11 cellular contexts compared by ENCODE assay signal in the genomic region with DNA sequence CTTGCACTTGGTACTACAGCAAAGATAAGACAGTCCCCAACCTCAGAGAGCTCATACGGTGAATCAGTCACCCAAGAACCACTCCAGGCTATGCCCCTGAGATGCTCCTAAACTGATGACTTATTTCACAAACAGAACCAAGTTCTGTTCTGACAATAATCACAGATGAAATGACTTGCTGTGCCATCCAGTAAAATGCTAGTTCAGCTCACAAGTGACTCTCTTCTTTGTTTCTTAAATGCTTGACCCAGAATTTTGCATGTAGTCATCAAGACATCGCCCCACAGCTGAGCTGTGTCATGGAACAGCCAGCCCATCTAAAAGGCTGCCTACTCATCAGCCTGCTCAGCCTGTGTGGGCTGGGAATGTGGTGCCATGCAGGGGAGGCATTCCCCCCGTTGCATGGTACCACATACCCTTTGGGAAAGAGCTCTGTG. TPM values are rescaled to one million over a fixed set of nuclear protein-coding genes. Genes with fewer than 3 reads are reported as not detected.
DNase-seq lines count a peak whose midpoint lies in the region; ATAC-seq and TF ChIP-seq lines count a peak whose summit lies in the region.
"Had no signal": no experiment of that assay in that cellular context is flagged by ENCODE, and none has a peak within 500 bp of the region (broad histone marks: within the 10 kb centered on the region; RNA-seq: fewer than 3 reads in every experiment).

No MANE protein-coding gene starts in this region.

- H3K27ac ChIP-seq in OCI-LY3 (ENCODE audit: low read length) (peak overlapping the region; percentile 46), smooth muscle cell (ENCODE audit: low read depth) (peak overlapping the region; percentile 58)

- no peak for DNase-seq in smooth muscle cell (lab: John Stamatoyannopoulos, UW; ENCODE audit: unreplicated experiment)
- no peak for DNase-seq in activated gamma-delta T cell (lab: John Stamatoyannopoulos, UW)
- no peak for DNase-seq in medulla oblongata (ENCODE audit: extremely low spot score)
- DNase-seq in OCI-M2 (lab: John Stamatoyannopoulos, UW; ENCODE audit: unreplicated experiment) = no peak
- DNase-seq in NCI-H2227 treated with DMSO at 0.1 percent for 48 hours (lab: John Stamatoyannopoulos, UW) = no peak
- DNase-seq: HCEC 1CT; naive thymus-derived CD4-positive, alpha-beta T cell; NCI-H146 had no signal

- 0 out of 2 replicates have a peak overlapping the region, but pooled peaks have one; percentile 16 for H2AFZ ChIP-seq in OCI-LY3 (ENCODE audit: low read depth, low read length)
- H2AFZ ChIP-seq in smooth muscle cell (ENCODE audit: low read depth) = no peak overlapping the region

- H3K4me1 ChIP-seq in OCI-LY3 (ENCODE audit: low read length) (peaks cover 41% of the 10 kb centered on the region), smooth muscle cell (ENCODE audit: low read depth) (peaks cover 5% of the 10 kb centered on the region)

- TF ChIP-seq CTCF in OCI-LY3 (IDR thresholded peaks at IDR 0.05; ENCODE audit: low read depth, low read length) = no peak
- no peak for TF ChIP-seq CTCF in smooth muscle cell (IDR thresholded peaks at IDR 0.05; ENCODE audit: borderline replicate concordance, insufficient read depth, poor library complexity, severe bottlenecking)

- H3F3A ChIP-seq in smooth muscle cell (ENCODE audit: low read depth) = peaks cover 5% of the 10 kb centered on the region

- no peaks in the 10 kb centered on the region for H3K36me3 ChIP-seq in OCI-LY3 (replicated peaks; ENCODE audit: low read depth, low read length)
- H3K36me3 ChIP-seq in smooth muscle cell (ENCODE audit: low read depth) = no peaks in the 10 kb centered on the region

- H3K27me3 ChIP-seq in OCI-LY3 (ENCODE audit: low read depth, low read length) = no peaks in the 10 kb centered on the region
- H3K27me3 ChIP-seq in smooth muscle cell (ENCODE audit: low read depth) = no peaks in the 10 kb centered on the region

- H3K9me3 ChIP-seq in OCI-LY3 (ENCODE audit: insufficient read depth, low read length) = no peaks in the 10 kb centered on the region
- H3K9me3 ChIP-seq in smooth muscle cell (replicated peaks; ENCODE audit: low read depth) = no peaks in the 10 kb centered on the region

- whole genome bisulfite sequencing in smooth muscle cell (ENCODE audit: low lambda C conversion rate) = 54% methylated on average over 3 of the region's 3 CpGs

- peak overlapping the region; percentile 1; the same call in 1 of the 2 replicates for H3K4me3 ChIP-seq in OCI-LY3 (ENCODE audit: low read length)
- no peak overlapping the region for H3K4me3 ChIP-seq in smooth muscle cell

- H3K9ac ChIP-seq in OCI-LY3 (ENCODE audit: low read length) (no peak overlapping the region), smooth muscle cell (ENCODE audit: low read depth) (no peak overlapping the region)

- H4K20me1 ChIP-seq in OCI-LY3 (ENCODE audit: insufficient read depth, low read length) (no peaks in the 10 kb centered on the region), smooth muscle cell (ENCODE audit: low read depth) (no peaks in the 10 kb centered on the region)

- H3K79me2 ChIP-seq in OCI-LY3 (ENCODE audit: low read length) (peaks cover 2% of the 10 kb centered on the region), smooth muscle cell (ENCODE audit: low read depth) (peaks cover 3% of the 10 kb centered on the region)

- H3K4me2 ChIP-seq in OCI-LY3 (ENCODE audit: low read length) (peak overlapping the region; percentile 36), smooth muscle cell (no peak overlapping the region)

- ATAC-seq in GM19025 (IDR thresholded peaks at IDR 0.05; ENCODE audit: low read depth, unreplicated experiment) (peak; percentile 79), HG02571 (IDR thresholded peaks at IDR 0.05; ENCODE audit: unreplicated experiment) (peak; percentile 62)
- ATAC-seq: naive thymus-derived CD4-positive, alpha-beta T cell had no signal

RNA-seq across cellular contexts. Expression of a gene that starts 6.1 kb away (rescaled TPM):
- total RNA-seq in smooth muscle cell = 59.4 and 65.2 TPM in 2 replicates
- 12.3 and 15.1 TPM in 2 replicates for polyA plus RNA-seq in smooth muscle cell
